ENCODE assay signal across 12 cellular contexts in the genomic region with DNA sequence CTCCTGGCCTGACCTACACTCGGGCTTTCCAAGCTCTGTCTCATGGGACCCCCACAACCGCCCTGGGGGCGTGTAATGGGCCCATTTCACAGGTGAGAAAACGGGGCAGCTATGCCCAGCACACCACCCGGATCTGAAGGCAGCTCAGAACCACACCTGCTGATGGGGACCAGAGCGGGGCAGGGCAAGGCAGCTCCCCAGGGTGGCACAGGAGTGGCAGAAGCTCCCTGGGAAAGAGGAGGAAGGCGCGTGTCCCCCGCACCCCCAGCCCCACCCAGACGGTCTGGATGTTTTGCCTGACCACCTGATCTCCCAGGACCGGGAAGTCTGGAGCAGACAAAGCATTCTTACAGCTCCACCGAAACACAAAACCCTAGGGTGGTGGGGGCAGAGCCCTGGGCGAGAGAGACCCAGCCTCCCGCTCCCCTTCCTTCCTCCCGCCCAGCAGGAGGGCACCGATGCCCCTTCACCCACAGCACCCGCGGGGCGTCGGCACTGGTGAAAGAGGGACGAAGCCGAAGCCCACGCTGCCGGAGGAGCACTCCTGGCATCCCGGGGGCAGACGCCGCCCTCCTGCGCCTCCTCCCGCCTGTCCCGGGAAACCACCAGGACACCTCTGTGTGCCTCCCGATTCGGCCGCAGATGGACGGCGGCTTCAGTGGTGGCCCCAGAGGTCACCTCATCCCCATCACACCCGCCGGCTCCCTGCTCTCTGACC. TPM values are rescaled to one million over a fixed set of nuclear protein-coding genes. Genes with fewer than 3 reads are reported as not detected.
DNase-seq lines count a peak whose midpoint lies in the region; ATAC-seq and TF ChIP-seq lines count a peak whose summit lies in the region.
"Had no signal": no experiment of that assay in that cellular context is flagged by ENCODE, and none has a peak within 500 bp of the region (broad histone marks: within the 10 kb centered on the region; RNA-seq: fewer than 3 reads in every experiment).

No MANE protein-coding gene starts in this region.

- peaks cover 52% of the 10 kb centered on the region for H3K4me1 Mint-ChIP-seq in activated naive CD4-positive, alpha-beta T cell treated with anti-CD3 and anti-CD28 coated beads for 36 hours (ENCODE audit: low read depth)
- H3K4me1 Mint-ChIP-seq in mesothelial cell of epicardium, result peaks cover 17% of the 10 kb centered on the region
- H3K4me1 Mint-ChIP-seq in CD8-positive, alpha-beta T cell (ENCODE audit: low read depth), result peaks cover 37% of the 10 kb centered on the region

- no peak for TF ChIP-seq CTCF in mesothelial cell of epicardium (IDR thresholded peaks at IDR 0.05; ENCODE audit: unreplicated experiment)
- TF ChIP-seq CTCF in CD8-positive, alpha-beta T cell (IDR thresholded peaks at IDR 0.05), result no peak
- TF ChIP-seq CTCF in hepatocyte (IDR thresholded peaks at IDR 0.05; ENCODE audit: poor library complexity), result no peak

- no peak for DNase-seq in activated naive CD4-positive, alpha-beta T cell treated with anti-CD3 and anti-CD28 coated beads for 36 hours
- DNase-seq in activated naive CD4-positive, alpha-beta T cell treated with Interleukin-2 at 50 U/mL for 16 hours, result no peak
- DNase-seq in caudate nucleus (lab: John Stamatoyannopoulos, UW) (no peak), mesothelial cell of epicardium (ENCODE audit: low spot score in 2 of 2, unreplicated experiment in 2 of 2) (no peak), hepatocyte (ENCODE audit: low spot score) (no peak)
- DNase-seq in CD8-positive, alpha-beta T cell, result no peak
- DNase-seq: KG1, NCI-H2029 treated with DMSO at 0.1 percent for 48 hours, SK-N-SH had no signal

- POLR2A ChIA-PET in CD8-positive, alpha-beta T cell (lab: Charles Lee), result interaction anchor here (3.7 kb wide), 1 partner anchor 8 kb away, joined by 13 read pairs; no protein-coding TSS in a partner anchor

- no peaks in the 10 kb centered on the region for H3K9me3 Mint-ChIP-seq in activated naive CD4-positive, alpha-beta T cell treated with anti-CD3 and anti-CD28 coated beads for 36 hours
- no peaks in the 10 kb centered on the region for H3K9me3 Mint-ChIP-seq in mesothelial cell of epicardium
- H3K9me3 Mint-ChIP-seq in CD8-positive, alpha-beta T cell, result no peaks in the 10 kb centered on the region

- CTCF ChIA-PET in activated naive CD4-positive, alpha-beta T cell treated with anti-CD3 and anti-CD28 coated beads for 36 hours (lab: Charles Lee), result interaction anchor here (0.6 to 2.1 kb wide), 2 partner anchors 8 to 285 kb away, joined by 3 to 6 read pairs; no protein-coding TSS in a partner anchor
- CTCF ChIA-PET in CD8-positive, alpha-beta T cell (lab: Charles Lee), result interaction anchor here (0.8 kb wide), 1 partner anchor 47 kb away, joined by 3 read pairs; no protein-coding TSS in a partner anchor

- intact Hi-C loops in activated naive CD4-positive, alpha-beta T cell treated with anti-CD3 and anti-CD28 coated beads for 36 hours (cut with micrococcal nuclease), result loop anchor here (1.0 to 5.0 kb wide), 4 partner anchors 8 to 496 kb away; partner anchors contain the start of gene ABCA2
- intact Hi-C loops in CD8-positive, alpha-beta T cell (cut with DNase I, micrococcal nuclease), result no loop called here

- H3K27ac ChIP-seq in caudate nucleus (ENCODE audit: low read depth, low read length) (peak overlapping the region; percentile 58), temporal lobe (ENCODE audit: low read depth, low read length) (peak overlapping the region; percentile 9), hepatocyte (no peak overlapping the region)
- H3K27ac ChIP-seq in CD8-positive, alpha-beta T cell (ENCODE audit: low read depth, low read length), result no peak overlapping the region

- peak overlapping the region; percentile 65 for H3K27ac Mint-ChIP-seq in activated naive CD4-positive, alpha-beta T cell treated with anti-CD3 and anti-CD28 coated beads for 36 hours
- H3K27ac Mint-ChIP-seq in mesothelial cell of epicardium, result peak overlapping the region; percentile 30
- no peak overlapping the region for H3K27ac Mint-ChIP-seq in CD8-positive, alpha-beta T cell

- WGBS in hepatocyte (ENCODE audit: low lambda C conversion rate, missing lambda C conversion rate), result 92% methylated on average over 36 of the region's 37 CpGs

- H3K36me3 Mint-ChIP-seq in activated naive CD4-positive, alpha-beta T cell treated with anti-CD3 and anti-CD28 coated beads for 36 hours (ENCODE audit: low read depth), result peaks cover 6% of the 10 kb centered on the region
- no peaks in the 10 kb centered on the region for H3K36me3 Mint-ChIP-seq in mesothelial cell of epicardium
- H3K36me3 Mint-ChIP-seq in CD8-positive, alpha-beta T cell, result no peaks in the 10 kb centered on the region

- H3K27me3 ChIP-seq in CD8-positive, alpha-beta T cell (ENCODE audit: insufficient read depth, low read length), result no peaks in the 10 kb centered on the region
- H3K27me3 ChIP-seq in hepatocyte, result no peaks in the 10 kb centered on the region

- ATAC-seq in GM21526 (IDR thresholded peaks at IDR 0.05; ENCODE audit: low FRiP score, unreplicated experiment), result no peak
- no peak for ATAC-seq in CD8-positive, alpha-beta T cell

- H3K4me1 ChIP-seq in CD8-positive, alpha-beta T cell (ENCODE audit: insufficient read depth, low read length), result peaks cover 73% of the 10 kb centered on the region
- H3K4me1 ChIP-seq in hepatocyte (ENCODE audit: insufficient read depth), result peaks cover 8% of the 10 kb centered on the region

- peaks cover 15% of the 10 kb centered on the region for H3K79me2 ChIP-seq in hepatocyte

- H3K36me3 ChIP-seq in CD8-positive, alpha-beta T cell (ENCODE audit: insufficient read depth, low read length), result no peaks in the 10 kb centered on the region
- H3K36me3 ChIP-seq in hepatocyte (replicated peaks; ENCODE audit: insufficient read depth, low read depth), result no peaks in the 10 kb centered on the region

- no peak overlapping the region for H3K4me3 Mint-ChIP-seq in activated naive CD4-positive, alpha-beta T cell treated with anti-CD3 and anti-CD28 coated beads for 36 hours
- no peak overlapping the region for H3K4me3 Mint-ChIP-seq in mesothelial cell of epicardium
- H3K4me3 Mint-ChIP-seq in CD8-positive, alpha-beta T cell, result no peak overlapping the region

- H3K4me2 ChIP-seq in hepatocyte, result no peak overlapping the region
- H3K4me2 ChIP-seq: SK-N-SH, smooth muscle cell had no signal

- no peaks in the 10 kb centered on the region for H3K9me3 ChIP-seq in CD8-positive, alpha-beta T cell (ENCODE audit: low read length)
- no peaks in the 10 kb centered on the region for H3K9me3 ChIP-seq in hepatocyte (ENCODE audit: low read depth)
- H3K9me3 ChIP-seq: SK-N-SH had no signal

- H3K9me2 ChIP-seq in hepatocyte (replicated peaks; ENCODE audit: insufficient read depth), result no peaks in the 10 kb centered on the region
- H3K9me2 ChIP-seq: SK-N-SH had no signal

- no peak overlapping the region for H2AFZ ChIP-seq in hepatocyte

- no peak overlapping the region for H3K4me3 ChIP-seq in CD8-positive, alpha-beta T cell (ENCODE audit: low read depth, low read length)
- no peak overlapping the region for H3K4me3 ChIP-seq in hepatocyte
- H3K4me3 ChIP-seq: smooth muscle cell had no signal

- no peaks in the 10 kb centered on the region for H3K27me3 Mint-ChIP-seq in activated naive CD4-positive, alpha-beta T cell treated with anti-CD3 and anti-CD28 coated beads for 36 hours (ENCODE audit: low read depth)
- H3K27me3 Mint-ChIP-seq in mesothelial cell of epicardium (ENCODE audit: low read depth), result no peaks in the 10 kb centered on the region
- no peaks in the 10 kb centered on the region for H3K27me3 Mint-ChIP-seq in CD8-positive, alpha-beta T cell (ENCODE audit: low read depth)

- H4K20me1 ChIP-seq in hepatocyte (ENCODE audit: insufficient read depth, poor library complexity, severe bottlenecking), result peaks cover 18% of the 10 kb centered on the region

RNA-seq across cellular contexts. Expression of gene NOTCH1, which starts 14.5 kb away (rescaled TPM):
- 10 to 100 TPM; 71.4 to 80.2 TPM for total RNA-seq in activated naive CD4-positive, alpha-beta T cell treated with anti-CD3 and anti-CD28 coated beads for 36 hours
- total RNA-seq in mesothelial cell of epicardium, result 104 to 107 TPM (median 104 TPM) in 3 replicates
- total RNA-seq in temporal lobe, result 29.0 TPM
- total RNA-seq in CD8-positive, alpha-beta T cell, result 10 to 100 TPM; 29.0 to 30.0 TPM
- total RNA-seq in hepatocyte, result 4.3 and 6.5 TPM in 2 replicates
- polyA plus RNA-seq in hepatocyte, result 5.3 and 8.3 TPM in 2 replicates

RNA-seq across cellular contexts. Expression of gene SEC16A, which starts 48.5 kb away (rescaled TPM):
- total RNA-seq in activated naive CD4-positive, alpha-beta T cell treated with anti-CD3 and anti-CD28 coated beads for 36 hours, result 10 to 100 TPM; 44.1 to 47.3 TPM
- total RNA-seq in mesothelial cell of epicardium (89.9 to 92.2 TPM (median 90.2 TPM) in 3 replicates), temporal lobe (20.7 TPM), hepatocyte (22.5 and 42.7 TPM in 2 replicates)
- 10 to 100 TPM; 81.0 to 83.5 TPM for total RNA-seq in CD8-positive, alpha-beta T cell
- 42.0 and 45.4 TPM in 2 replicates for polyA plus RNA-seq in hepatocyte

Comparison
In these comparisons a context has a peak if more than half of its experiments do, and no peak if none do; other contexts are left out.
1. H3K27ac ChIP-seq: peak in caudate nucleus (single experiment) and temporal lobe (single experiment); none in CD8-positive, alpha-beta T cell (single experiment) and hepatocyte (single experiment).